Comparison of ENCODE assay signal across 22 cellular contexts in genomic region chr4:156663663-156664062, GRCh38.
A peak's percentile ranks its signal among the peaks of the same experiment; 100 is the strongest.
DNase-seq lines count a peak whose midpoint lies in the region; ATAC-seq and TF ChIP-seq lines count a peak whose summit lies in the region.
"Had no signal": no experiment of that assay in that cellular context is flagged by ENCODE, and none has a peak within 500 bp of the region (broad histone marks: within the 10 kb centered on the region; RNA-seq: fewer than 3 reads in every experiment).

No MANE protein-coding gene starts in this region.

- H3K4me1 ChIP-seq in neural progenitor cell: peaks cover 25% of the 10 kb centered on the region
- H3K4me1 ChIP-seq: A549 had no signal

- H3K4me3 Mint-ChIP-seq in neural progenitor cell: no peak overlapping the region
- H3K4me3 Mint-ChIP-seq: CD14-positive monocyte; CD4-positive, alpha-beta memory T cell had no signal

- peaks cover 3% of the 10 kb centered on the region for H3K27me3 Mint-ChIP-seq in neural progenitor cell (ENCODE audit: insufficient read depth, low read depth)
- H3K27me3 Mint-ChIP-seq: CD4-positive, alpha-beta memory T cell had no signal

- no peaks in the 10 kb centered on the region for H3F3A ChIP-seq in neural progenitor cell (ENCODE audit: low read depth)

- H3K4me2 ChIP-seq in neural progenitor cell: peak overlapping the region; percentile 9
- H3K4me2 ChIP-seq: A549, BLaER1 had no signal

- no peaks in the 10 kb centered on the region for H3K36me3 Mint-ChIP-seq in neural progenitor cell
- H3K36me3 Mint-ChIP-seq: CD14-positive monocyte; CD4-positive, alpha-beta memory T cell had no signal

- H3K27ac Mint-ChIP-seq in neural progenitor cell: no peak overlapping the region
- H3K27ac Mint-ChIP-seq: CD14-positive monocyte; CD4-positive, alpha-beta memory T cell had no signal

- TF ChIP-seq CTCF in neural progenitor cell (IDR thresholded peaks at IDR 0.05): no peak

- H3K27ac ChIP-seq in neural progenitor cell: no peak overlapping the region
- H3K27ac ChIP-seq: 22Rv1, A549, BLaER1 had no signal

- no peaks in the 10 kb centered on the region for H3K27me3 ChIP-seq in neural progenitor cell
- H3K27me3 ChIP-seq: BLaER1 had no signal

- H3K9me3 ChIP-seq in neural progenitor cell (ENCODE audit: low read depth): no peaks in the 10 kb centered on the region
- H3K9me3 ChIP-seq: A549, BLaER1 had no signal

- no peaks in the 10 kb centered on the region for H3K79me2 ChIP-seq in neural progenitor cell (ENCODE audit: low read depth)

- DNase-seq in NCI-H146 (lab: John Stamatoyannopoulos, UW) (peak; percentile 15), NCI-H146 treated with DMSO at 0.1 percent for 48 hours (lab: John Stamatoyannopoulos, UW; ENCODE audit: unreplicated experiment) (no peak), D341Med (ENCODE audit: low spot score) (peak; percentile 36), NCI-H82 (lab: John Stamatoyannopoulos, UW) (peak; percentile 82), neural progenitor cell (ENCODE audit: low spot score) (peak; percentile 27), hippocampal formation (lab: John Stamatoyannopoulos, UW) (no peak)
- DNase-seq: Calu3; CD4-positive, alpha-beta memory T cell; DMS 273 treated with DMSO at 0.1 percent for 48 hours; DMS53; DND-41; EL; GOT3; H7; KG1 had no signal

- H3K4me3 ChIP-seq in neural progenitor cell: no peak overlapping the region
- H3K4me3 ChIP-seq: A549, BLaER1 had no signal

- no peaks in the 10 kb centered on the region for H3K36me3 ChIP-seq in neural progenitor cell
- H3K36me3 ChIP-seq: BLaER1 had no signal

- H3K9ac ChIP-seq in neural progenitor cell: no peak overlapping the region
- H3K9ac ChIP-seq: BLaER1 had no signal

- peaks cover 19% of the 10 kb centered on the region for H3K4me1 Mint-ChIP-seq in neural progenitor cell
- H3K4me1 Mint-ChIP-seq: CD14-positive monocyte; CD4-positive, alpha-beta memory T cell had no signal

- ATAC-seq in HG02642 (IDR thresholded peaks at IDR 0.05; ENCODE audit: poor library complexity, unreplicated experiment) (no peak), GM21786 (IDR thresholded peaks at IDR 0.05; ENCODE audit: unreplicated experiment) (no peak)
- ATAC-seq: A549, HCT116 had no signal

- no peaks in the 10 kb centered on the region for H3K9me3 Mint-ChIP-seq in neural progenitor cell
- H3K9me3 Mint-ChIP-seq: CD14-positive monocyte had no signal

- H4K20me1 ChIP-seq in neural progenitor cell (ENCODE audit: low read depth): no peaks in the 10 kb centered on the region
- H4K20me1 ChIP-seq: BLaER1 had no signal

- no peak overlapping the region for H2AFZ ChIP-seq in neural progenitor cell (replicated peaks)

Comparison
In these comparisons a context has a peak if more than half of its experiments do, and no peak if none do; other contexts are left out.
1. DNase-seq: peak in NCI-H146 (single experiment), D341Med (single experiment), NCI-H82 (single experiment) and neural progenitor cell (single experiment); none in NCI-H146 treated with DMSO at 0.1 percent for 48 hours (single experiment) and hippocampal formation (0 of 2).